ENCODE assay signal across 8 cellular contexts in genomic region chr16:88454315-88455057, GRCh38. TPM values are rescaled to one million over a fixed set of nuclear protein-coding genes. Genes with fewer than 3 reads are reported as not detected.
DNase-seq lines count a peak whose midpoint lies in the region; ATAC-seq and TF ChIP-seq lines count a peak whose summit lies in the region.

No MANE protein-coding gene starts in this region.

- TF ChIP-seq EP300 in ovary (IDR thresholded peaks at IDR 0.05), result no peak

- DNase-seq in activated T-cell treated with anti-CD3 and anti-CD28 coated beads for 48 hours (ENCODE audit: low read depth) (peak; percentile 51), activated T-cell treated with anti-CD3 and anti-CD28 coated beads for 4 hours (no peak), WERI-Rb-1 (no peak), epithelial cell of prostate (ENCODE audit: low read depth, low spot score) (no peak), ovary (peak in 2 of 5 donors; percentile 54 to 55)

- no peaks in the 10 kb centered on the region for H3K27me3 ChIP-seq in WERI-Rb-1 (ENCODE audit: insufficient read depth, low read depth, severe bottlenecking)
- H3K27me3 ChIP-seq in ovary, result peaks cover 4% of the 10 kb centered on the region

- no peak for TF ChIP-seq CTCF in WERI-Rb-1 (IDR thresholded peaks at IDR 0.05; ENCODE audit: low read depth, low read length)
- TF ChIP-seq CTCF in ovary (IDR thresholded peaks at IDR 0.05), result no peak

- H3K9me3 ChIP-seq in WERI-Rb-1 (ENCODE audit: severe bottlenecking), result no peaks in the 10 kb centered on the region
- H3K9me3 ChIP-seq in ovary, result no peaks in the 10 kb centered on the region

- no peak for ATAC-seq in GM21367 (IDR thresholded peaks at IDR 0.05; ENCODE audit: unreplicated experiment)
- ATAC-seq in HG03354 (IDR thresholded peaks at IDR 0.05; ENCODE audit: poor library complexity, severe bottlenecking, unreplicated experiment), result no peak
- no peak for ATAC-seq in HG03378 (IDR thresholded peaks at IDR 0.05; ENCODE audit: unreplicated experiment)

- H3K4me3 ChIP-seq in WERI-Rb-1 (ENCODE audit: low read depth, low read length), result peak overlapping the region; percentile 50
- peak overlapping the region; percentile 39 for H3K4me3 ChIP-seq in ovary

- peaks cover 18% of the 10 kb centered on the region for H3K4me1 ChIP-seq in ovary (ENCODE audit: insufficient read depth)

- H3K36me3 ChIP-seq in WERI-Rb-1 (no peaks in the 10 kb centered on the region), ovary (no peaks in the 10 kb centered on the region)

- 9 to 14% (median 13%) methylated on average over 40 to 45 of the region's 45 CpGs for WGBS in ovary, 3 donors

- TF ChIP-seq POLR2A in ovary (IDR thresholded peaks at IDR 0.05), result no peak

- intact Hi-C loops in ovary (cut with DNase I), result no loop called here

- H3K27ac ChIP-seq in WERI-Rb-1, result no peak overlapping the region; the same call in 1 of the 2 replicates
- H3K27ac ChIP-seq in epithelial cell of prostate, result peak overlapping the region; percentile 54
- no peak overlapping the region for H3K27ac ChIP-seq in ovary

RNA-seq across cellular contexts. Expression of gene ZFPM1, which starts 1.4 kb away (rescaled TPM):
- 10 to 100 TPM in 1 of 7 donors, 1 to 10 TPM in 5, under 1 TPM in 1; 0.95 to 11.4 (median 4.3) TPM for total RNA-seq in ovary
- 1 to 10 TPM in 1 of 2 donors, under 1 TPM in 1; 0.10 to 1.2 TPM for polyA plus RNA-seq in ovary
